Comparison of ENCODE assay signal across 19 cellular contexts in the genomic region with DNA sequence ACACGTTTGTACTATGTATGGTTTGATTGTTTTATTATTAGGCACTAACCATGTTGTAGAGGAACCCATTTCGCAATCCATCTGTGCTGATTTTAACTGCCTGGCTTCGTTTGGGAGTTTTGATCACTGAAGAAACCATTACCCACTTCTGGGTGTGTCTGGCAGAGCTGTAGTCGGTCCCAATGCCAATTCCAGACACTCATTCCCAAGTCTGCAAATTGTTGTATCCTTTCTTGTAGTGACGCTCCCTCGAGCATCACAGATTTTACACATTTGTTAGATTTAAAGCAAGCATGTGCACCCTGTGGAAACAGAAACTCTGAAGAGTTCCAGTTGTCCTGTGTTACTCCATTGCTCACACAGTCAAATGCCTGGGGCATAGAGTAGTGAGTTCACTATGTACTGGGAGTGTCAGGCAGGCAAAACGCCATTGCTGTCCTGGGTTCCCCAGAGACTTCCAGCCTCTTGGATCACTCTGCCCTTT. TPM values are rescaled to one million over a fixed set of nuclear protein-coding genes. Genes with fewer than 3 reads are reported as not detected.
DNase-seq lines count a peak whose midpoint lies in the region; ATAC-seq and TF ChIP-seq lines count a peak whose summit lies in the region.
"Had no signal": no experiment of that assay in that cellular context is flagged by ENCODE, and none has a peak within 500 bp of the region (broad histone marks: within the 10 kb centered on the region; RNA-seq: fewer than 3 reads in every experiment).

No MANE protein-coding gene starts in this region.

- TF ChIP-seq CTCF in fibroblast of villous mesenchyme (IDR thresholded peaks at IDR 0.05; ENCODE audit: insufficient read depth, low read depth, low read length): no peak
- TF ChIP-seq CTCF in omental fat pad (IDR thresholded peaks at IDR 0.05): no peak
- TF ChIP-seq CTCF in vagina (IDR thresholded peaks at IDR 0.05): no peak

- intact Hi-C loops in Right ventricle myocardium inferior (cut with DNase I): loop anchor here (5.0 kb wide), 2 partner anchors 57 to 427 kb away; no protein-coding TSS in a partner anchor
- intact Hi-C loops in cardiac septum (cut with DNase I): loop anchor here (5.0 kb wide), 1 partner anchor 242 kb away; no protein-coding TSS in a partner anchor
- intact Hi-C loops in vagina (cut with DNase I): no loop called here

- H3K27ac ChIP-seq in vagina: peak overlapping the region; percentile 64

- peaks cover 32% of the 10 kb centered on the region for H3K4me1 ChIP-seq in vagina
- H3K4me1 ChIP-seq in HAP-1: no peaks in the 10 kb centered on the region
- H3K4me1 ChIP-seq: Peyer's patch had no signal

- H3K4me3 ChIP-seq in fibroblast of villous mesenchyme (ENCODE audit: low read depth, low read length): no peak overlapping the region
- H3K4me3 ChIP-seq in vagina: no peak overlapping the region
- H3K4me3 ChIP-seq in HAP-1: no peak overlapping the region
- H3K4me3 ChIP-seq: Peyer's patch had no signal

- no peak for TF ChIP-seq POLR2A in vagina (IDR thresholded peaks at IDR 0.05)

- H3K9me3 ChIP-seq in vagina (no peaks in the 10 kb centered on the region), HAP-1 (no peaks in the 10 kb centered on the region)
- H3K9me3 ChIP-seq: Peyer's patch had no signal

- no peak for DNase-seq in Right ventricle myocardium inferior (ENCODE audit: missing footprints)
- DNase-seq in cardiac septum (ENCODE audit: low spot score): no peak
- peak; percentile 36 for DNase-seq in fibroblast of villous mesenchyme (ENCODE audit: low read depth)
- no peak for DNase-seq in omental fat pad (ENCODE audit: low spot score)
- DNase-seq in vagina (ENCODE audit: extremely low spot score in 2 of 2): no peak
- no peak for DNase-seq in activated CD4-positive, alpha-beta T cell treated with anti-CD3 and anti-CD28 coated beads, Interleukin-2, amount 50 U/mL, for 48 hours
- no peak for DNase-seq in HAP-1 (ENCODE audit: low spot score in 2 of 2)
- DNase-seq: activated CD4-positive, alpha-beta memory T cell treated with anti-CD3 and anti-CD28 coated beads, Interleukin-2, amount 10 ng/mL, durations not matched to agents 7 days and 5 days; activated T-cell treated with anti-CD3 and anti-CD28 coated beads, Interleukin-2, amount 50 U/mL, for 24 hours; dermis blood vessel endothelial cell; DMS153; KBM-7; NCI-H1105; NCI-H2171 treated with DMSO at 0.1 percent for 48 hours had no signal

- ATAC-seq in Right ventricle myocardium inferior (peak; percentile 90), omental fat pad (ENCODE audit: low FRiP score) (peak; percentile 29), HG02973 (IDR thresholded peaks at IDR 0.05; ENCODE audit: unreplicated experiment) (no peak)
- ATAC-seq: stimulated activated effector memory CD8-positive, alpha-beta T cell treated with anti-CD3 and anti-CD28 coated beads, Interleukin-12 subunit alpha, Interleukin-12 subunit beta, amount 100 ng/mL, for 72 hours had no signal

- in situ Hi-C loops in HAP-1 (cut with MboI; ENCODE audit: low sequenced_read_pairs): no loop called here

- H3K36me3 ChIP-seq in vagina: no peaks in the 10 kb centered on the region
- H3K36me3 ChIP-seq in HAP-1 (replicated peaks): no peaks in the 10 kb centered on the region
- H3K36me3 ChIP-seq: Peyer's patch had no signal

- H3K27me3 ChIP-seq in vagina (no peaks in the 10 kb centered on the region), HAP-1 (ENCODE audit: low read depth) (peaks cover 4% of the 10 kb centered on the region; the same call in 1 of the 2 replicates)
- H3K27me3 ChIP-seq: Peyer's patch had no signal

RNA-seq across cellular contexts. Expression of gene EFCAB14, which starts 31.0 kb away (rescaled TPM):
- total RNA-seq in Right ventricle myocardium inferior: 53.2 TPM
- 53.7 TPM for total RNA-seq in cardiac septum
- 58.3 and 64.3 TPM in 2 replicates for total RNA-seq in fibroblast of villous mesenchyme
- 100 to 1,000 TPM in 2 of 4 donors, 10 to 100 TPM in 2; 91.4 to 144 (median 103) TPM for total RNA-seq in omental fat pad
- 67.3 TPM for total RNA-seq in vagina

RNA-seq across cellular contexts. Expression of gene CYP4B1, which starts 48.9 kb away (rescaled TPM):
- total RNA-seq in Right ventricle myocardium inferior (19.6 TPM), cardiac septum (not detected), fibroblast of villous mesenchyme (not detected in 2 replicates), omental fat pad (100 to 1,000 TPM; 188 to 420 (median 269) TPM), vagina (74.4 TPM)
- total RNA-seq: activated CD4-positive, alpha-beta memory T cell treated with anti-CD3 and anti-CD28 coated beads, Interleukin-2, amount 10 ng/mL, durations not matched to agents 7 days and 5 days; H4; osteocyte had no signal

Comparison
In these comparisons a context has a peak if more than half of its experiments do, and no peak if none do; other contexts are left out.
1. RNA of gene CYP4B1, which starts 48.9 kb away (total RNA-seq): 188 to 420 TPM in omental fat pad, 74.4 TPM in vagina (single experiment) and 19.6 TPM in Right ventricle myocardium inferior (single experiment); not detected in cardiac septum (single experiment) and not detected in fibroblast of villous mesenchyme; every median in the first group is over 10 times any median in the second.